In genomic region chr10:625751-626711, GRCh38 we compare ENCODE assay signal across 9 cellular contexts.
DNase-seq lines count a peak whose midpoint lies in the region; ATAC-seq and TF ChIP-seq lines count a peak whose summit lies in the region.
"Had no signal": no experiment of that assay in that cellular context is flagged by ENCODE, and none has a peak within 500 bp of the region (broad histone marks: within the 10 kb centered on the region; RNA-seq: fewer than 3 reads in every experiment).

No MANE protein-coding gene starts in this region.

- H3K36me3 ChIP-seq in GM23338 (ENCODE audit: insufficient read depth) (no peaks in the 10 kb centered on the region), body of pancreas (replicated peaks in 1 of 2; ENCODE audit: insufficient read depth in 1 of 2, low read depth in 2 of 2) (no peaks in the 10 kb centered on the region), lung (ENCODE audit: control insufficient read depth in 2 of 2, insufficient read depth in 2 of 2, low read length in 2 of 2) (peaks cover 0 to 2% of the 10 kb centered on the region in 2 donors), skeletal muscle satellite cell (ENCODE audit: insufficient read depth, low read length) (peaks cover 4% of the 10 kb centered on the region)

- H3K79me2 ChIP-seq in GM23338 (replicated peaks; ENCODE audit: insufficient read depth): peaks cover 27% of the 10 kb centered on the region

- H3K4me1 ChIP-seq in GM23338 (ENCODE audit: insufficient read depth): peaks cover 12% of the 10 kb centered on the region
- H3K4me1 ChIP-seq in body of pancreas: peaks cover 24% of the 10 kb centered on the region
- peaks cover 13 to 19% of the 10 kb centered on the region in 2 donors for H3K4me1 ChIP-seq in lung (ENCODE audit: control insufficient read depth in 2 of 2, insufficient read depth in 2 of 2, low read length in 2 of 2)
- H3K4me1 ChIP-seq in skeletal muscle satellite cell (ENCODE audit: control insufficient read depth, insufficient read depth, low read length): peaks cover 29% of the 10 kb centered on the region

- H3K9ac ChIP-seq in skeletal muscle satellite cell (ENCODE audit: low read depth, low read length): peak overlapping the region; percentile 79

- H3F3A ChIP-seq in GM23338 (replicated peaks; ENCODE audit: low read depth): peaks cover 3% of the 10 kb centered on the region; the same call in 1 of the 2 replicates

- DNase-seq in GM23338 (ENCODE audit: low spot score) (no peak), body of pancreas (no peak), lung (ENCODE audit: low spot score) (no peak), COLO668 (lab: John Stamatoyannopoulos, UW; ENCODE audit: unreplicated experiment) (no peak)
- DNase-seq in activated T-cell treated with anti-CD3 and anti-CD28 coated beads, Interleukin-2, amount 50 U/mL, for 72 hours: no peak
- no peak for DNase-seq in activated T-cell treated with anti-CD3 and anti-CD28 coated beads, Interleukin-2, amount 50 U/mL, for 1 hour
- DNase-seq: CD4-positive, CD25-positive, alpha-beta regulatory T cell had no signal

- peak overlapping the region; percentile 16; the same call in 1 of the 2 replicates for H3K27ac Mint-ChIP-seq in GM23338
- no peak overlapping the region for H3K27ac Mint-ChIP-seq in activated T-cell treated with anti-CD3 and anti-CD28 coated beads, Interleukin-2, amount 50 U/mL, for 72 hours
- H3K27ac Mint-ChIP-seq: CD4-positive, CD25-positive, alpha-beta regulatory T cell had no signal

- no peak overlapping the region for H3K4me3 Mint-ChIP-seq in GM23338
- no peak overlapping the region for H3K4me3 Mint-ChIP-seq in activated T-cell treated with anti-CD3 and anti-CD28 coated beads, Interleukin-2, amount 50 U/mL, for 72 hours
- H3K4me3 Mint-ChIP-seq: CD4-positive, CD25-positive, alpha-beta regulatory T cell had no signal

- no peak overlapping the region for H3K4me3 ChIP-seq in GM23338
- H3K4me3 ChIP-seq in body of pancreas: no peak overlapping the region
- no peak overlapping the region for H3K4me3 ChIP-seq in lung
- H3K4me3 ChIP-seq in skeletal muscle satellite cell (ENCODE audit: low read length): peak overlapping the region; percentile 52

- H3K27ac ChIP-seq in GM23338 (ENCODE audit: low read depth): peak overlapping the region; percentile 78; the same call in 1 of the 2 replicates
- H3K27ac ChIP-seq in body of pancreas: peak overlapping the region in 3 of 4 donors; percentile 64 to 74 (median 74)
- peak overlapping the region; percentile 3 to 85 for H3K27ac ChIP-seq in lung (ENCODE audit: low read depth in 1 of 2, low read length in 1 of 2)

- 80 to 89% methylated on average over 21 of the region's 21 CpGs for WGBS in body of pancreas, 2 donors
- WGBS in lung, 2 donors: 87 to 89% methylated on average over 19 to 21 of the region's 21 CpGs

- H3K9me3 Mint-ChIP-seq in GM23338: no peaks in the 10 kb centered on the region
- H3K9me3 Mint-ChIP-seq in activated T-cell treated with anti-CD3 and anti-CD28 coated beads, Interleukin-2, amount 50 U/mL, for 72 hours: no peaks in the 10 kb centered on the region

- TF ChIP-seq POLR2A in body of pancreas (IDR thresholded peaks at IDR 0.05): no peak

- H3K27me3 Mint-ChIP-seq in GM23338 (ENCODE audit: insufficient read depth, low read depth, poor library complexity): peaks cover 17% of the 10 kb centered on the region
- H3K27me3 Mint-ChIP-seq in activated T-cell treated with anti-CD3 and anti-CD28 coated beads, Interleukin-2, amount 50 U/mL, for 72 hours (ENCODE audit: low read depth): peaks cover 41% of the 10 kb centered on the region

- H2AFZ ChIP-seq in GM23338: no peak overlapping the region

- 0 out of 2 replicates have a peak, but pooled peaks cover 6% of the 10 kb centered on the region for H4K20me1 ChIP-seq in GM23338 (replicated peaks; ENCODE audit: insufficient read depth)

- H3K27me3 ChIP-seq in GM23338 (ENCODE audit: insufficient read depth): no peaks in the 10 kb centered on the region
- no peaks in the 10 kb centered on the region for H3K27me3 ChIP-seq in body of pancreas
- H3K27me3 ChIP-seq in lung (ENCODE audit: control insufficient read depth, insufficient read depth): no peaks in the 10 kb centered on the region
- no peaks in the 10 kb centered on the region for H3K27me3 ChIP-seq in skeletal muscle satellite cell (ENCODE audit: control insufficient read depth, insufficient read depth, low read length)

- no peaks in the 10 kb centered on the region for H3K9me2 ChIP-seq in GM23338 (ENCODE audit: insufficient read depth)

- H3K4me2 ChIP-seq in GM23338 (peak overlapping the region; percentile 57; the same call in 1 of the 2 replicates), skeletal muscle satellite cell (ENCODE audit: low read length) (peak overlapping the region; percentile 75)

- ATAC-seq in GM23338 (no peak), body of pancreas (no peak), lung (ENCODE audit: insufficient read depth, low FRiP score) (no peak), esophagus mucosa (no peak)
- ATAC-seq in activated T-cell treated with anti-CD3 and anti-CD28 coated beads, Interleukin-2, amount 50 U/mL, for 72 hours (replicated peaks in 1 of 2): no peak

- TF ChIP-seq CTCF in GM23338 (conservative IDR thresholded peaks at IDR 0.05; ENCODE audit: low read depth in 2 of 2) (no peak), body of pancreas (IDR thresholded peaks at IDR 0.05) (no peak), lung (IDR thresholded peaks at IDR 0.05; ENCODE audit: control extremely low read depth, extremely low read depth) (no peak)

- no peaks in the 10 kb centered on the region; the same call in 2 of the 3 replicates for H3K36me3 Mint-ChIP-seq in GM23338 (ENCODE audit: low read depth)
- no peaks in the 10 kb centered on the region for H3K36me3 Mint-ChIP-seq in activated T-cell treated with anti-CD3 and anti-CD28 coated beads, Interleukin-2, amount 50 U/mL, for 72 hours (ENCODE audit: insufficient read depth in 2 of 2)
- H3K36me3 Mint-ChIP-seq: CD4-positive, CD25-positive, alpha-beta regulatory T cell had no signal

- intact Hi-C loops in body of pancreas (cut with DNase I): no loop called here

- H3K9me3 ChIP-seq in body of pancreas (no peaks in the 10 kb centered on the region), lung (ENCODE audit: control insufficient read depth in 2 of 2, insufficient read depth in 1 of 2, low read length in 1 of 2) (no peaks in the 10 kb centered on the region), skeletal muscle satellite cell (replicated peaks; ENCODE audit: low read length) (no peaks in the 10 kb centered on the region)

- H3K4me1 Mint-ChIP-seq in GM23338: peaks cover 42% of the 10 kb centered on the region
- no peaks in the 10 kb centered on the region for H3K4me1 Mint-ChIP-seq in activated T-cell treated with anti-CD3 and anti-CD28 coated beads, Interleukin-2, amount 50 U/mL, for 72 hours (ENCODE audit: low read depth)

TF ChIP-seq in GM23338, 12 proteins besides CTCF, POLR2A, EP300 and RAD21:
- TF ChIP-seq ZNF114 (CRISPR knock-in tag; IDR thresholded peaks at IDR 0.05) (no peak), ETS1 (IDR thresholded peaks at IDR 0.05) (no peak)
TF ChIP-seq in GM23338: peak in this region for 0.
